21 cellular contexts compared by ENCODE assay signal in genomic region chr16:20323591-20324117, GRCh38. TPM values are rescaled to one million over a fixed set of nuclear protein-coding genes. Genes with fewer than 3 reads are reported as not detected.
"Had no signal": no experiment of that assay in that cellular context is flagged by ENCODE, and none has a peak within 500 bp of the region (broad histone marks: within the 10 kb centered on the region; RNA-seq: fewer than 3 reads in every experiment).

No MANE protein-coding gene starts in this region.

- DNase-seq: activated CD4-positive, alpha-beta T cell treated with anti-CD3 and anti-CD28 coated beads for 36 hours; activated CD4-positive, alpha-beta T cell treated with anti-CD3 and anti-CD28 coated beads, Interleukin-2, amount 50 U/mL, for 48 hours; activated gamma-delta T cell; erythroblast; foreskin melanocyte; head of caudate nucleus; left lung; mammary epithelial cell; nephron progenitor cell; occipital lobe; stimulated activated naive CD8-positive, alpha-beta T cell treated with anti-CD3 and anti-CD28 coated beads, Interleukin-15, Interleukin-2, amounts not matched to agents 100 U/mL and 50 U/mL, for 24 hours had no signal

- H3K9me3 ChIP-seq: ascending aorta, breast epithelium, left lung, prostate gland, right atrium auricular region, tibial nerve, vagina had no signal

- H3K36me3 ChIP-seq: ascending aorta, breast epithelium, left lung, prostate gland, right atrium auricular region, tibial nerve, vagina had no signal

- H3K27me3 ChIP-seq: ascending aorta, left lung, right atrium auricular region, tibial nerve, vagina had no signal

- H3K4me3 ChIP-seq: ascending aorta, breast epithelium, coronary artery, left lung, prostate gland, right atrium auricular region, tibial nerve, vagina had no signal

- H3K27ac ChIP-seq: ascending aorta, breast epithelium, coronary artery, left lung, right atrium auricular region, tibial nerve, vagina had no signal

- ATAC-seq: activated CD4-positive, alpha-beta T cell treated with anti-CD3 and anti-CD28 coated beads for 36 hours; left lung; stimulated activated naive CD8-positive, alpha-beta T cell treated with anti-CD3 and anti-CD28 coated beads, Interleukin-15, Interleukin-2, amounts not matched to agents 100 U/mL and 50 U/mL, for 24 hours had no signal

- H3K4me1 ChIP-seq: ascending aorta, breast epithelium, left lung, right atrium auricular region, tibial nerve, vagina had no signal

RNA-seq across cellular contexts. Expression of gene GP2, which starts 3.7 kb away (rescaled TPM):
- total RNA-seq: activated CD4-positive, alpha-beta T cell treated with anti-CD3 and anti-CD28 coated beads for 36 hours; kidney epithelial cell; left lung; mammary epithelial cell; myocyte; occipital lobe; right atrium auricular region; skeletal muscle tissue; vagina had no signal
- polyA plus RNA-seq: mammary epithelial cell had no signal

RNA-seq across cellular contexts. Expression of gene UMOD, which starts 28.9 kb away (rescaled TPM):
- total RNA-seq: activated CD4-positive, alpha-beta T cell treated with anti-CD3 and anti-CD28 coated beads for 36 hours; ascending aorta; breast epithelium; kidney epithelial cell; left lung; mammary epithelial cell; myocyte; occipital lobe; right atrium auricular region; skeletal muscle tissue; tibial nerve; vagina had no signal
- polyA plus RNA-seq: mammary epithelial cell had no signal
